In the genomic region with DNA sequence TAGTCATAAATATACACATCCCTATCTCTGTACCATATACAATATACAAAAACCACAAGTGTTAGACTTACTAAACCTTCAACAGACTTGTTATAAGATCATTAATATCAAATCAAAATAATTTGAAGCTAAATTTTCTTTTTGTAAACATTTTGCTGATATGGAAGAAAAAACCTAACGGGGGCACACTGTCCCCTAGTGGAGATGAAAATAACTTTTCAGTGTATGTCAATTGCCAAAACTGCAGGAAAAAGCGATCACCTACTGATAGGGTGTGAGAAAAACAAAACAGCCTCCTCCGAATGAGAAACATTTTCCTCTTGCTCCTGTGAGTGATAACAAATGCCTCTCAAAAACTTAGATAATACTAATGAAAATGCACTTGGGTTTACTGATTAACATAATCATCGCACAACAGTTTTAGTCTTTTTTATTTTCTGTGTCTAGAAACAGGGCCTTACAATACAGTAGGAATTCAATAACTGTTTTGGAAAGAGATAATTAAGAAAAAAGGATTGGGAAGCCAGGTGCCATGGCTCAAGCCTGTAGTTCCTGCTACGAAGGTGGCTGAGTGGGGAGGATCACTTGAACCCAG, we compare ENCODE assay signal across 10 cellular contexts.
A peak's percentile ranks its signal among the peaks of the same experiment; 100 is the strongest.
DNase-seq lines count a peak whose midpoint lies in the region; ATAC-seq, FAIRE-seq and TF ChIP-seq lines count a peak whose summit lies in the region.
"Had no signal": no experiment of that assay in that cellular context is flagged by ENCODE, and none has a peak within 500 bp of the region (broad histone marks: within the 10 kb centered on the region; RNA-seq: fewer than 3 reads in every experiment).

No MANE protein-coding gene starts in this region.

- H3K9me3 Mint-ChIP-seq in glutamatergic neuron (ENCODE audit: unreplicated experiment), result peaks cover 3% of the 10 kb centered on the region
- H3K9me3 Mint-ChIP-seq: activated naive CD4-positive, alpha-beta T cell treated with anti-CD3 and anti-CD28 coated beads, Interleukin-2, amount 50 U/mL, for 72 hours had no signal

- TF ChIP-seq CTCF in GM13977 (IDR thresholded peaks at IDR 0.05; ENCODE audit: extremely low read depth, insufficient read depth, missing control alignments) (peak; percentile 37), glutamatergic neuron (IDR thresholded peaks at IDR 0.05; ENCODE audit: partially characterized antibody, unreplicated experiment) (peak; percentile 85)

- no peak for DNase-seq in GM13977 (ENCODE audit: low spot score)
- DNase-seq in glutamatergic neuron, result no peak
- DNase-seq in germinal center (ENCODE audit: low spot score), result no peak
- no peak for DNase-seq in activated gamma-delta T cell treated with Interleukin-2 at 50 U/mL for 16 hours
- DNase-seq: NCI-H1417 treated with DMSO at 0.1 percent for 48 hours had no signal

- H3K4me1 Mint-ChIP-seq in glutamatergic neuron (ENCODE audit: low read depth, unreplicated experiment), result no peaks in the 10 kb centered on the region

- peaks cover 4% of the 10 kb centered on the region for H3K36me3 Mint-ChIP-seq in glutamatergic neuron (ENCODE audit: unreplicated experiment)

- peak; percentile 63 for FAIRE-seq in A204.1 (lab: Jason Lieb, UNC)

- ATAC-seq in SK-N-SH treated with all-trans-retinoic acid at 6 μM for 48 hours, result peak; percentile 34; the same call in 2 of the 3 replicates
- ATAC-seq in HG03045 (IDR thresholded peaks at IDR 0.05; ENCODE audit: unreplicated experiment), result no peak
- no peak for ATAC-seq in GM18520 (IDR thresholded peaks at IDR 0.05; ENCODE audit: unreplicated experiment)
- ATAC-seq: activated naive CD4-positive, alpha-beta T cell treated with anti-CD3 and anti-CD28 coated beads, Interleukin-2, amount 50 U/mL, for 72 hours had no signal

- no peak overlapping the region for H3K27ac Mint-ChIP-seq in glutamatergic neuron (ENCODE audit: unreplicated experiment)
- H3K27ac Mint-ChIP-seq: activated naive CD4-positive, alpha-beta T cell treated with anti-CD3 and anti-CD28 coated beads, Interleukin-2, amount 50 U/mL, for 72 hours had no signal

- peaks cover 2% of the 10 kb centered on the region for H3K27me3 Mint-ChIP-seq in glutamatergic neuron (ENCODE audit: unreplicated experiment)

- H3K4me3 Mint-ChIP-seq in glutamatergic neuron (ENCODE audit: unreplicated experiment), result no peak overlapping the region

- in situ Hi-C loops in GM13977 (cut with MboI; ENCODE audit: low pct_unique_long_range_greater_than_20kb, low sequenced_read_pairs, unreplicated experiment), result loop anchor here (25.0 kb wide), 1 partner anchor 464 kb away; no protein-coding TSS in a partner anchor

TF ChIP-seq in SK-N-SH treated with all-trans-retinoic acid at 6 μM for 48 hours, 23 proteins besides CTCF, POLR2A, EP300 and RAD21:
- TF ChIP-seq, protein P1, sequence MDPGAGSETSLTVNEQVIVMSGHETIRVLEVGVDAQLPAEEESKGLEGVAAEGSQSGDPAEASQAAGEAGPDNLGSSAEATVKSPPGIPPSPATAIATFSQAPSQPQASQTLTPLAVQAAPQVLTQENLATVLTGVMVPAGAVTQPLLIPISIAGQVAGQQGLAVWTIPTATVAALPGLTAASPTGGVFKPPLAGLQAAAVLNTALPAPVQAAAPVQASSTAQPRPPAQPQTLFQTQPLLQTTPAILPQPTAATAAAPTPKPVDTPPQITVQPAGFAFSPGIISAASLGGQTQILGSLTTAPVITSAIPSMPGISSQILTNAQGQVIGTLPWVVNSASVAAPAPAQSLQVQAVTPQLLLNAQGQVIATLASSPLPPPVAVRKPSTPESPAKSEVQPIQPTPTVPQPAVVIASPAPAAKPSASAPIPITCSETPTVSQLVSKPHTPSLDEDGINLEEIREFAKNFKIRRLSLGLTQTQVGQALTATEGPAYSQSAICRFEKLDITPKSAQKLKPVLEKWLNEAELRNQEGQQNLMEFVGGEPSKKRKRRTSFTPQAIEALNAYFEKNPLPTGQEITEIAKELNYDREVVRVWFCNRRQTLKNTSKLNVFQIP (CRISPR knock-in tag; IDR thresholded peaks at IDR 0.05; ENCODE audit: borderline replicate concordance, low read depth), result no peak
- TF ChIP-seq ISL1 (CRISPR knock-in tag; IDR thresholded peaks at IDR 0.05) (no peak), ZNF565 (CRISPR knock-in tag; conservative IDR thresholded peaks at IDR 0.05; ENCODE audit: low read depth) (no peak), TCF4 (CRISPR knock-in tag; IDR thresholded peaks at IDR 0.05; ENCODE audit: borderline replicate concordance) (no peak), BACH2 (CRISPR knock-in tag; IDR thresholded peaks at IDR 0.05; ENCODE audit: borderline replicate concordance) (no peak), ARNTL (CRISPR knock-in tag; IDR thresholded peaks at IDR 0.05; ENCODE audit: borderline replicate concordance, low read depth) (no peak), RARB (CRISPR knock-in tag; IDR thresholded peaks at IDR 0.05) (no peak), OSR1 (CRISPR knock-in tag; IDR thresholded peaks at IDR 0.05) (no peak), CSDC2 (CRISPR knock-in tag; IDR thresholded peaks at IDR 0.05) (no peak), PPARA (CRISPR knock-in tag; IDR thresholded peaks at IDR 0.05; ENCODE audit: borderline replicate concordance) (no peak), ZFP3 (CRISPR knock-in tag; IDR thresholded peaks at IDR 0.05) (no peak), GLIS3 (CRISPR knock-in tag; IDR thresholded peaks at IDR 0.05) (no peak)
- TF ChIP-seq, protein P2, sequence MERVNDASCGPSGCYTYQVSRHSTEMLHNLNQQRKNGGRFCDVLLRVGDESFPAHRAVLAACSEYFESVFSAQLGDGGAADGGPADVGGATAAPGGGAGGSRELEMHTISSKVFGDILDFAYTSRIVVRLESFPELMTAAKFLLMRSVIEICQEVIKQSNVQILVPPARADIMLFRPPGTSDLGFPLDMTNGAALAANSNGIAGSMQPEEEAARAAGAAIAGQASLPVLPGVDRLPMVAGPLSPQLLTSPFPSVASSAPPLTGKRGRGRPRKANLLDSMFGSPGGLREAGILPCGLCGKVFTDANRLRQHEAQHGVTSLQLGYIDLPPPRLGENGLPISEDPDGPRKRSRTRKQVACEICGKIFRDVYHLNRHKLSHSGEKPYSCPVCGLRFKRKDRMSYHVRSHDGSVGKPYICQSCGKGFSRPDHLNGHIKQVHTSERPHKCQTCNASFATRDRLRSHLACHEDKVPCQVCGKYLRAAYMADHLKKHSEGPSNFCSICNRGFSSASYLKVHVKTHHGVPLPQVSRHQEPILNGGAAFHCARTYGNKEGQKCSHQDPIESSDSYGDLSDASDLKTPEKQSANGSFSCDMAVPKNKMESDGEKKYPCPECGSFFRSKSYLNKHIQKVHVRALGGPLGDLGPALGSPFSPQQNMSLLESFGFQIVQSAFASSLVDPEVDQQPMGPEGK (CRISPR knock-in tag; IDR thresholded peaks at IDR 0.05; ENCODE audit: borderline replicate concordance), result no peak
- TF ChIP-seq, protein P3, sequence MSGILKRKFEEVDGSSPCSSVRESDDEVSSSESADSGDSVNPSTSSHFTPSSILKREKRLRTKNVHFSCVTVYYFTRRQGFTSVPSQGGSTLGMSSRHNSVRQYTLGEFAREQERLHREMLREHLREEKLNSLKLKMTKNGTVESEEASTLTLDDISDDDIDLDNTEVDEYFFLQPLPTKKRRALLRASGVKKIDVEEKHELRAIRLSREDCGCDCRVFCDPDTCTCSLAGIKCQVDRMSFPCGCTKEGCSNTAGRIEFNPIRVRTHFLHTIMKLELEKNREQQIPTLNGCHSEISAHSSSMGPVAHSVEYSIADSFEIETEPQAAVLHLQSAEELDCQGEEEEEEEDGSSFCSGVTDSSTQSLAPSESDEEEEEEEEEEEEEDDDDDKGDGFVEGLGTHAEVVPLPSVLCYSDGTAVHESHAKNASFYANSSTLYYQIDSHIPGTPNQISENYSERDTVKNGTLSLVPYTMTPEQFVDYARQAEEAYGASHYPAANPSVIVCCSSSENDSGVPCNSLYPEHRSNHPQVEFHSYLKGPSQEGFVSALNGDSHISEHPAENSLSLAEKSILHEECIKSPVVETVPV (CRISPR knock-in tag; IDR thresholded peaks at IDR 0.05), result no peak
- TF ChIP-seq, protein P4, sequence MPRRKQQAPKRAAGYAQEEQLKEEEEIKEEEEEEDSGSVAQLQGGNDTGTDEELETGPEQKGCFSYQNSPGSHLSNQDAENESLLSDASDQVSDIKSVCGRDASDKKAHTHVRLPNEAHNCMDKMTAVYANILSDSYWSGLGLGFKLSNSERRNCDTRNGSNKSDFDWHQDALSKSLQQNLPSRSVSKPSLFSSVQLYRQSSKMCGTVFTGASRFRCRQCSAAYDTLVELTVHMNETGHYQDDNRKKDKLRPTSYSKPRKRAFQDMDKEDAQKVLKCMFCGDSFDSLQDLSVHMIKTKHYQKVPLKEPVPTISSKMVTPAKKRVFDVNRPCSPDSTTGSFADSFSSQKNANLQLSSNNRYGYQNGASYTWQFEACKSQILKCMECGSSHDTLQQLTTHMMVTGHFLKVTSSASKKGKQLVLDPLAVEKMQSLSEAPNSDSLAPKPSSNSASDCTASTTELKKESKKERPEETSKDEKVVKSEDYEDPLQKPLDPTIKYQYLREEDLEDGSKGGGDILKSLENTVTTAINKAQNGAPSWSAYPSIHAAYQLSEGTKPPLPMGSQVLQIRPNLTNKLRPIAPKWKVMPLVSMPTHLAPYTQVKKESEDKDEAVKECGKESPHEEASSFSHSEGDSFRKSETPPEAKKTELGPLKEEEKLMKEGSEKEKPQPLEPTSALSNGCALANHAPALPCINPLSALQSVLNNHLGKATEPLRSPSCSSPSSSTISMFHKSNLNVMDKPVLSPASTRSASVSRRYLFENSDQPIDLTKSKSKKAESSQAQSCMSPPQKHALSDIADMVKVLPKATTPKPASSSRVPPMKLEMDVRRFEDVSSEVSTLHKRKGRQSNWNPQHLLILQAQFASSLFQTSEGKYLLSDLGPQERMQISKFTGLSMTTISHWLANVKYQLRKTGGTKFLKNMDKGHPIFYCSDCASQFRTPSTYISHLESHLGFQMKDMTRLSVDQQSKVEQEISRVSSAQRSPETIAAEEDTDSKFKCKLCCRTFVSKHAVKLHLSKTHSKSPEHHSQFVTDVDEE (CRISPR knock-in tag; IDR thresholded peaks at IDR 0.05), result no peak
